ENCODE assay signal across 2 cellular contexts in genomic region chr7:143519411-143520131, GRCh38.
TF ChIP-seq lines count a peak whose summit lies in the region.

No MANE protein-coding gene starts in this region.

TF ChIP-seq in IMR-90, 13 proteins besides CTCF, POLR2A, EP300 and RAD21 (continued from another document):
- TF ChIP-seq CHD1 (IDR thresholded peaks at IDR 0.05; ENCODE audit: low read depth, low read length), result no peak
- TF ChIP-seq SMC3 (IDR thresholded peaks at IDR 0.05; ENCODE audit: low read depth, low read length), result no peak
- no peak for TF ChIP-seq CEBPB (IDR thresholded peaks at IDR 0.05; ENCODE audit: low read depth, low read length)
- TF ChIP-seq MAFK (IDR thresholded peaks at IDR 0.05; ENCODE audit: low read depth, low read length), result no peak

TF ChIP-seq in SK-N-SH, 30 proteins besides CTCF, POLR2A, EP300 and RAD21 (continued from another document):
- TF ChIP-seq NRF1 (IDR thresholded peaks at IDR 0.05; ENCODE audit: low read depth, low read length) (no peak), CHD2 (IDR thresholded peaks at IDR 0.05; ENCODE audit: low read length, partially characterized antibody) (no peak), FOXJ3 (CRISPR knock-in tag; IDR thresholded peaks at IDR 0.05) (no peak), RFX5 (IDR thresholded peaks at IDR 0.05; ENCODE audit: low read length) (no peak), ELF1 (IDR thresholded peaks at IDR 0.05) (no peak), REST (IDR thresholded peaks at IDR 0.05; ENCODE audit: low read depth, low read length) (no peak), TCF12 (IDR thresholded peaks at IDR 0.05) (peak; percentile 83), GATA2 (CRISPR knock-in tag; IDR thresholded peaks at IDR 0.05) (no peak), SMC3 (IDR thresholded peaks at IDR 0.05; ENCODE audit: low read depth, low read length) (no peak), ZBTB33 (IDR thresholded peaks at IDR 0.05; ENCODE audit: borderline replicate concordance, low read depth) (no peak), TAF1 (IDR thresholded peaks at IDR 0.05; ENCODE audit: borderline replicate concordance, low read depth, low read length) (no peak; the same call in 1 of the 2 replicates), MEF2A (IDR thresholded peaks at IDR 0.05; ENCODE audit: borderline replicate concordance, low read depth) (no peak), USF2 (IDR thresholded peaks at IDR 0.05; ENCODE audit: borderline replicate concordance, low read depth, low read length) (no peak), JUND (IDR thresholded peaks at IDR 0.05) (no peak), MXI1 (IDR thresholded peaks at IDR 0.05; ENCODE audit: low read depth, low read length) (no peak), IRF3 (IDR thresholded peaks at IDR 0.05; ENCODE audit: low read depth, low read length) (no peak), PBX3 (IDR thresholded peaks at IDR 0.05) (peak; percentile 85), FOSL2 (IDR thresholded peaks at IDR 0.05; ENCODE audit: borderline replicate concordance, low read depth) (peak; percentile 11; the same call in 1 of the 2 replicates), FOXM1 (IDR thresholded peaks at IDR 0.05; ENCODE audit: low read depth) (no peak), YY1 (IDR thresholded peaks at IDR 0.05; ENCODE audit: low read depth) (no peak), GABPA (IDR thresholded peaks at IDR 0.05; ENCODE audit: low read depth) (no peak), RXRA (IDR thresholded peaks at IDR 0.05; ENCODE audit: borderline replicate concordance, low read depth) (no peak), POLR2AphosphoS5 (IDR thresholded peaks at IDR 0.05; ENCODE audit: low read depth, low read length) (peak; percentile 80), RCOR1 (IDR thresholded peaks at IDR 0.05; ENCODE audit: low read length) (no peak), NFIC (IDR thresholded peaks at IDR 0.05; ENCODE audit: borderline replicate concordance) (peak; percentile 84), SIN3A (IDR thresholded peaks at IDR 0.05; ENCODE audit: borderline replicate concordance, low read depth, low read length) (peak; percentile 64; the same call in 1 of the 2 replicates), EZH2phosphoT487 (IDR thresholded peaks at IDR 0.05; ENCODE audit: borderline replicate concordance, low read depth) (no peak)
- TF ChIP-seq, protein P1, sequence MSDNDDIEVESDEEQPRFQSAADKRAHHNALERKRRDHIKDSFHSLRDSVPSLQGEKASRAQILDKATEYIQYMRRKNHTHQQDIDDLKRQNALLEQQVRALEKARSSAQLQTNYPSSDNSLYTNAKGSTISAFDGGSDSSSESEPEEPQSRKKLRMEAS (IDR thresholded peaks at IDR 0.05; ENCODE audit: low read depth), result 0 out of 2 replicates have a peak, but pooled peaks have one; percentile 5
- TF ChIP-seq, protein P2, sequence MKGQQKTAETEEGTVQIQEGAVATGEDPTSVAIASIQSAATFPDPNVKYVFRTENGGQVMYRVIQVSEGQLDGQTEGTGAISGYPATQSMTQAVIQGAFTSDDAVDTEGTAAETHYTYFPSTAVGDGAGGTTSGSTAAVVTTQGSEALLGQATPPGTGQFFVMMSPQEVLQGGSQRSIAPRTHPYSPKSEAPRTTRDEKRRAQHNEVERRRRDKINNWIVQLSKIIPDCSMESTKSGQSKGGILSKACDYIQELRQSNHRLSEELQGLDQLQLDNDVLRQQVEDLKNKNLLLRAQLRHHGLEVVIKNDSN (IDR thresholded peaks at IDR 0.05; ENCODE audit: borderline replicate concordance, low read depth), result no peak
